In the genomic region with DNA sequence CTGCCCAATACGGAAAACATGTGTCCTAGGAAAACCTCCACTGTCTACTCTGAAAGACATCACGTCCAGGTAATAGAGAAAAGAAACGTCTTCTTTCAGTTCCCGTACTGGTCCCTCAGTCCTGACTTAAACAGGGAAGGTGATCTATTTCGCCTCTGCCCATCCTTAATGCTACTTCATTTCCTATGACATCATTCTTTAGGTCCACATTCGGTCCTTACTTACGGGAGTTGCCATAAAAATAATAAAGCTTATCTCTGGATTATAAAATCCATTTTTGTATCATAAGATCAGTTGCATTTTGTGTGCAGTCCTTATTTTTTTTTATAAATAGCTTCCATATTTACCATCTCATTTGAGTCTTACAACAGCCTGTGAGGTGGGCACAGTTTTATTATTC, we compare ENCODE assay signal across 30 cellular contexts. TPM values are rescaled to one million over a fixed set of nuclear protein-coding genes. Genes with fewer than 3 reads are reported as not detected.
"Had no signal": no experiment of that assay in that cellular context is flagged by ENCODE, and none has a peak within 500 bp of the region (broad histone marks: within the 10 kb centered on the region; RNA-seq: fewer than 3 reads in every experiment).

No MANE protein-coding gene starts in this region.

- H3K4me3 ChIP-seq: ascending aorta, coronary artery, dorsolateral prefrontal cortex, esophagus squamous epithelium, gastroesophageal sphincter had no signal

- ATAC-seq: activated CD4-positive, CD25-positive, alpha-beta regulatory T cell treated with anti-CD3 and anti-CD28 coated beads, Interleukin-2, amount 50 U/mL, for 24 hours; activated CD8-positive, alpha-beta memory T cell treated with anti-CD3 and anti-CD28 coated beads, Interleukin-2, amount 10 ng/mL, durations not matched to agents 7 days and 5 days; activated CD8-positive, alpha-beta T cell treated with anti-CD3 and anti-CD28 coated beads, Interleukin-2, amount 10 ng/mL, durations not matched to agents 7 days and 5 days; activated naive CD4-positive, alpha-beta T cell treated with anti-CD3 and anti-CD28 coated beads, Interleukin-2, amount 50 U/mL, for 72 hours; activated T-cell treated with anti-CD3 and anti-CD28 coated beads, Interleukin-2, amount 50 U/mL, for 72 hours; gastroesophageal sphincter; T-cell had no signal

- H3K27ac ChIP-seq: ascending aorta, coronary artery, esophagus squamous epithelium, gastroesophageal sphincter, WERI-Rb-1 had no signal

- H3K36me3 ChIP-seq: ascending aorta, esophagus squamous epithelium, gastroesophageal sphincter, WERI-Rb-1 had no signal

- H3K27me3 ChIP-seq: ascending aorta had no signal

- H3K9me3 ChIP-seq: ascending aorta, esophagus squamous epithelium, gastroesophageal sphincter had no signal

- DNase-seq: activated B cell treated with CpG ODN at 0.5 μM for 24 hours; activated CD4-positive, alpha-beta memory T cell treated with anti-CD3 and anti-CD28 coated beads for 36 hours; activated CD4-positive, alpha-beta T cell treated with anti-CD3 and anti-CD28 coated beads for 48 hours; activated CD4-positive, alpha-beta T cell treated with anti-CD3 and anti-CD28 coated beads, Interleukin-2, amount 50 U/mL, for 1 hour; activated CD8-positive, alpha-beta memory T cell treated with anti-CD3 and anti-CD28 coated beads, Interleukin-2, amount 10 ng/mL, durations not matched to agents 7 days and 5 days; activated CD8-positive, alpha-beta memory T cell treated with anti-CD3 and anti-CD28 coated beads, Interleukin-2, amount 50 U/mL, for 4 hours; activated CD8-positive, alpha-beta T cell treated with anti-CD3 and anti-CD28 coated beads, Interleukin-2, amount 10 ng/mL, durations not matched to agents 7 days and 5 days; activated gamma-delta T cell; activated naive CD4-positive, alpha-beta T cell; activated naive CD4-positive, alpha-beta T cell treated with anti-CD3 and anti-CD28 coated beads, Interleukin-2, amount 10 ng/mL, durations not matched to agents 7 days and 5 days; activated naive CD8-positive, alpha-beta T cell treated with anti-CD3 and anti-CD28 coated beads, Interleukin-2, amount 10 ng/mL, durations not matched to agents 7 days and 5 days; activated T-cell treated with anti-CD3 and anti-CD28 coated beads, Interleukin-2, amount 50 U/mL, for 24 hours; activated T-cell treated with anti-CD3 and anti-CD28 coated beads, Interleukin-2, amount 50 U/mL, for 72 hours; dorsolateral prefrontal cortex; effector memory CD4-positive, alpha-beta T cell; endodermal cell; erythroblast; esophagus squamous epithelium; foreskin melanocyte; SW 1271; T-cell; T-helper 9 cell; WERI-Rb-1 had no signal

RNA-seq across cellular contexts. Expression of gene TGFA, which starts 3.7 kb away (rescaled TPM):
- total RNA-seq: activated CD8-positive, alpha-beta memory T cell treated with anti-CD3 and anti-CD28 coated beads, Interleukin-2, amount 10 ng/mL, durations not matched to agents 7 days and 5 days; fibroblast of lung; fibroblast of villous mesenchyme had no signal
